ENCODE assay signal across 20 cellular contexts in the genomic region with DNA sequence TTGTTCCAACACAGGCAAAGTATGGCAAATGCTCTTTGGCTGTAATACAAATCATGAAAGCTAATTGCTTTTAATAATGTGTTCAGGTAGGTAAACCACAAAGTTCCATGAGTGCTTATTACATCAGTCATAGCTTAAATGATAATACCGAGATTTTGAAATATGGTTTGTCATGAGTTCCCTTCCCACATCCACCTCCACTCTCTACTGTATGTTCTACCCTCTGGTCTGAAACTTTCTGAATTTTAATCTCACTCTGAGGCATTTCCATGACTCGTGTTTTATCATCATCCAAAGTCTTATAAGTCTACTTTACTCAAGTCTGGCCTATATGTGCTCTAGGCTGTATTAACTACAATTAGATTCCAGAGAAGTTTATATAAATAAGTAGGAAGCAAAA.
DNase-seq lines count a peak whose midpoint lies in the region; ATAC-seq and TF ChIP-seq lines count a peak whose summit lies in the region.
"Had no signal": no experiment of that assay in that cellular context is flagged by ENCODE, and none has a peak within 500 bp of the region (broad histone marks: within the 10 kb centered on the region; RNA-seq: fewer than 3 reads in every experiment).

No MANE protein-coding gene starts in this region.

- CTCF ChIA-PET in MCF 10A (lab: Yijun Ruan, JAX), result no interaction called here

- H3K36me3 Mint-ChIP-seq in MCF 10A (ENCODE audit: insufficient read depth, unreplicated experiment), result no peaks in the 10 kb centered on the region
- no peaks in the 10 kb centered on the region for H3K36me3 Mint-ChIP-seq in nephron progenitor cell (ENCODE audit: low read depth)

- H3K4me1 ChIP-seq in breast epithelium, result no peaks in the 10 kb centered on the region
- H3K4me1 ChIP-seq: A549, Caco-2 had no signal

- no peak for ATAC-seq in GM18868 (IDR thresholded peaks at IDR 0.05; ENCODE audit: unreplicated experiment)
- no peak for ATAC-seq in HG02840 (IDR thresholded peaks at IDR 0.05; ENCODE audit: low FRiP score, unreplicated experiment)
- ATAC-seq: A549, HCT116 had no signal

- TF ChIP-seq CTCF in MCF 10A (IDR thresholded peaks at IDR 0.05; ENCODE audit: unreplicated experiment) (no peak), breast epithelium (IDR thresholded peaks at IDR 0.05) (no peak), nephron progenitor cell (IDR thresholded peaks at IDR 0.05) (no peak)

- no peaks in the 10 kb centered on the region for H3K27me3 ChIP-seq in breast epithelium

- POLR2A ChIA-PET in MCF 10A (lab: Yijun Ruan, JAX), result no interaction called here

- H3K27ac ChIP-seq in breast epithelium (no peak overlapping the region), epithelial cell of prostate (peak overlapping the region; percentile 39)
- H3K27ac ChIP-seq: 22Rv1, A549, C4-2B had no signal

- H3K9me3 ChIP-seq in breast epithelium, result no peaks in the 10 kb centered on the region
- H3K9me3 ChIP-seq: A549, Caco-2 had no signal

- H3K9me3 Mint-ChIP-seq in MCF 10A (ENCODE audit: unreplicated experiment) (peaks cover 2% of the 10 kb centered on the region), nephron progenitor cell (no peaks in the 10 kb centered on the region)

- BruUV-seq in MCF 10A (replicated peaks; lab: Mats Ljungman, UMichigan), result no TSS peak

- intact Hi-C loops in MCF 10A (cut with micrococcal nuclease), result no loop called here
- intact Hi-C loops in breast epithelium (cut with DNase I; ENCODE audit: low total_unique reads), result no loop called here

- H3K27me3 Mint-ChIP-seq in MCF 10A (ENCODE audit: insufficient read depth, unreplicated experiment) (no peaks in the 10 kb centered on the region), nephron progenitor cell (ENCODE audit: low read depth, poor library complexity) (no peaks in the 10 kb centered on the region)
- H3K27me3 Mint-ChIP-seq: CD4-positive, alpha-beta T cell had no signal

- no peak for DNase-seq in MCF 10A (ENCODE audit: unreplicated experiment)
- no peak for DNase-seq in breast epithelium (ENCODE audit: low spot score in 2 of 2)
- peak; percentile 8 for DNase-seq in epithelial cell of prostate (ENCODE audit: low read depth, low spot score)
- DNase-seq in putamen (ENCODE audit: low spot score), result peak; percentile 63
- no peak for DNase-seq in nephron progenitor cell
- DNase-seq: AML-193; Caco-2; CD4-positive, alpha-beta T cell; DMS153; DMS79 treated with DMSO at 0.1 percent for 48 hours; GF-D8; GOT3; H7; HFFc6 had no signal

- H3K27ac Mint-ChIP-seq in MCF 10A (ENCODE audit: low read depth, unreplicated experiment) (peak overlapping the region; percentile 27), nephron progenitor cell (no peak overlapping the region)
- H3K27ac Mint-ChIP-seq: CD4-positive, alpha-beta T cell; HFFc6 had no signal

- TF ChIP-seq POLR2A in breast epithelium (IDR thresholded peaks at IDR 0.05), result no peak

- H3K36me3 ChIP-seq in breast epithelium, result no peaks in the 10 kb centered on the region

- no peak overlapping the region for H3K4me3 ChIP-seq in breast epithelium
- H3K4me3 ChIP-seq: A549 had no signal

- H3K4me3 Mint-ChIP-seq in MCF 10A (ENCODE audit: unreplicated experiment) (no peak overlapping the region), nephron progenitor cell (no peak overlapping the region)
- H3K4me3 Mint-ChIP-seq: CD4-positive, alpha-beta T cell; HFFc6 had no signal

- peaks cover 9% of the 10 kb centered on the region for H3K4me1 Mint-ChIP-seq in MCF 10A (ENCODE audit: insufficient read depth, unreplicated experiment)
- no peaks in the 10 kb centered on the region for H3K4me1 Mint-ChIP-seq in nephron progenitor cell

Comparison
In these comparisons a context has a peak if more than half of its experiments do, and no peak if none do; other contexts are left out.
1. DNase-seq: peak in epithelial cell of prostate (single experiment) and putamen (single experiment); none in MCF 10A (single experiment), breast epithelium (0 of 2) and nephron progenitor cell (single experiment).